Comparison of ENCODE assay signal across 7 cellular contexts in the genomic region with DNA sequence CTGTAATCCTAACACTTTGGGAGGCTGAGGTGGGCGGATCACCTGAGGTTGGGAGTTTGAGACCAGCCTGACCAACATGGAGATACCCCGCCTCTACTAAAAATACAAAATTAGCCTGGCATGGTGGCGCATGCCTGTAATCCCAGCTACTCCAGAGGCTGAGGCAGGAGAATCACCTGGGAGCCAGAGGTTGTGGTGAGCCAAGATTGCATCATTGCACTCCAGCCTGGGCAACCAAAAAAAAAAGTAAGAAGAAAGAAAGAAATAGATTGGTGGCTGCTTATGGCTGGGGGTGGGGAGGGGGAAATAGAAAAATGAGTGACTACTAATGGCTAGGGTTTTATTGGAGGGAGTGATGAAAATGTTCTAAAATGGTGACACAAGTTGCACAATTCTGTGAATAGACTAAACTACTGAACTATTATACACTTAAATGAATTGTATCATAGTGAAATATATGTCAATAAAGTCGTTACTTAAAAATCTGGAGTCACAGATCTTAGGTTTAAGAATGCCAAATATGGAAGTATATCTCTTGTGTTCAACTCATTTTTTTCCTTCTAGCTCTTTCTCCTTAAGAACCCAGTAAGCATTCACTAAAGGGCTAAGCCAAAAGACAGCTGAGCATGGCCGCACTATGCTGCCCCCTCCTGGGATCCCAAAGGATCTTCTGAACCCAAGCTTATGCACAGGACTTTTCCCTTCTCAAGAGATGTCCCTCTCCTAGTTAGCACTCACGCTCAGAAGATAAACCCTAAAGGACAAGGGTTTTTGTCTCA. TPM values are rescaled to one million over a fixed set of nuclear protein-coding genes. Genes with fewer than 3 reads are reported as not detected.
DNase-seq lines count a peak whose midpoint lies in the region; ATAC-seq and TF ChIP-seq lines count a peak whose summit lies in the region.

No MANE protein-coding gene starts in this region.

- H3K36me3 Mint-ChIP-seq in T-helper 2 cell treated with Interferon-gamma antibody and Interleukin-4, amounts not matched to agents 5 μg/mL and 100 μg/mL, for 36 hours (ENCODE audit: low read depth), result no peaks in the 10 kb centered on the region

- peak; percentile 59 for ATAC-seq in left lung
- ATAC-seq in GM19397 (IDR thresholded peaks at IDR 0.05; ENCODE audit: unreplicated experiment), result no peak

- no peak overlapping the region for H3K27ac Mint-ChIP-seq in T-helper 2 cell treated with Interferon-gamma antibody and Interleukin-4, amounts not matched to agents 5 μg/mL and 100 μg/mL, for 36 hours

- H3K4me1 ChIP-seq in left lung, result peaks cover 0 to 22% of the 10 kb centered on the region in 2 donors

- peaks cover 21% of the 10 kb centered on the region for H3K4me1 Mint-ChIP-seq in T-helper 2 cell treated with Interferon-gamma antibody and Interleukin-4, amounts not matched to agents 5 μg/mL and 100 μg/mL, for 36 hours (ENCODE audit: low read depth)

- no peaks in the 10 kb centered on the region for H3K36me3 ChIP-seq in left lung

- peaks cover 33% of the 10 kb centered on the region for H3K27me3 Mint-ChIP-seq in T-helper 2 cell treated with Interferon-gamma antibody and Interleukin-4, amounts not matched to agents 5 μg/mL and 100 μg/mL, for 36 hours (ENCODE audit: low read depth)

- peak; percentile 48 for DNase-seq in GM10266 (ENCODE audit: extremely low spot score)
- peak; percentile 69 for DNase-seq in NCI-H146 (lab: John Stamatoyannopoulos, UW)
- DNase-seq in T-helper 2 cell treated with Interferon-gamma antibody and Interleukin-4, amounts not matched to agents 5 μg/mL and 100 μg/mL, for 36 hours (ENCODE audit: low spot score), result peak; percentile 34
- peak; percentile 81 for DNase-seq in cerebellar cortex (ENCODE audit: low spot score)
- peak; percentile 66 to 75 for DNase-seq in left lung
- DNase-seq in stimulated activated CD8-positive, alpha-beta memory T cell treated with anti-CD3 and anti-CD28 coated beads, Interleukin-4, amount 100 ng/mL, for 24 hours (ENCODE audit: low read depth), result peak; percentile 22

- peak overlapping the region in 1 of 2 donors; percentile 20 for H3K27ac ChIP-seq in left lung

- H3K27me3 ChIP-seq in left lung, result no peaks in the 10 kb centered on the region

- no peak overlapping the region for H3K4me3 ChIP-seq in left lung

- no peaks in the 10 kb centered on the region for H3K9me3 Mint-ChIP-seq in T-helper 2 cell treated with Interferon-gamma antibody and Interleukin-4, amounts not matched to agents 5 μg/mL and 100 μg/mL, for 36 hours

- H3K9me3 ChIP-seq in left lung, result no peaks in the 10 kb centered on the region

- H3K4me3 Mint-ChIP-seq in T-helper 2 cell treated with Interferon-gamma antibody and Interleukin-4, amounts not matched to agents 5 μg/mL and 100 μg/mL, for 36 hours, result no peak overlapping the region

- intact Hi-C loops in left lung (cut with DNase I), result no loop called here

- TF ChIP-seq CTCF in GM10266 (IDR thresholded peaks at IDR 0.05; ENCODE audit: control insufficient read depth, insufficient read depth, low read depth, missing control alignments), result peak; percentile 66
- peak; percentile 66 to 71 for TF ChIP-seq CTCF in left lung (IDR thresholded peaks at IDR 0.05)

RNA-seq across cellular contexts. Expression of a gene that starts 3.2 kb away (rescaled TPM):
- total RNA-seq in left lung, result 10 to 100 TPM; 35.2 to 73.5 TPM

RNA-seq across cellular contexts. Expression of a gene that starts 52.7 kb away (rescaled TPM):
- total RNA-seq in left lung, result 100 to 1,000 TPM; 109 to 160 TPM

Comparison
In these comparisons a context has a peak if more than half of its experiments do, and no peak if none do; other contexts are left out.
1. DNase-seq: peak in every context shown above with its lines; median percentile 81 in cerebellar cortex; 70 in left lung; 69 in NCI-H146; 48 in GM10266; 34 in T-helper 2 cell treated with Interferon-gamma antibody and Interleukin-4, amounts not matched to agents 5 μg/mL and 100 μg/mL, for 36 hours; 22 in stimulated activated CD8-positive, alpha-beta memory T cell treated with anti-CD3 and anti-CD28 coated beads, Interleukin-4, amount 100 ng/mL, for 24 hours.